Comparison of ENCODE assay signal across 8 cellular contexts in the genomic region with DNA sequence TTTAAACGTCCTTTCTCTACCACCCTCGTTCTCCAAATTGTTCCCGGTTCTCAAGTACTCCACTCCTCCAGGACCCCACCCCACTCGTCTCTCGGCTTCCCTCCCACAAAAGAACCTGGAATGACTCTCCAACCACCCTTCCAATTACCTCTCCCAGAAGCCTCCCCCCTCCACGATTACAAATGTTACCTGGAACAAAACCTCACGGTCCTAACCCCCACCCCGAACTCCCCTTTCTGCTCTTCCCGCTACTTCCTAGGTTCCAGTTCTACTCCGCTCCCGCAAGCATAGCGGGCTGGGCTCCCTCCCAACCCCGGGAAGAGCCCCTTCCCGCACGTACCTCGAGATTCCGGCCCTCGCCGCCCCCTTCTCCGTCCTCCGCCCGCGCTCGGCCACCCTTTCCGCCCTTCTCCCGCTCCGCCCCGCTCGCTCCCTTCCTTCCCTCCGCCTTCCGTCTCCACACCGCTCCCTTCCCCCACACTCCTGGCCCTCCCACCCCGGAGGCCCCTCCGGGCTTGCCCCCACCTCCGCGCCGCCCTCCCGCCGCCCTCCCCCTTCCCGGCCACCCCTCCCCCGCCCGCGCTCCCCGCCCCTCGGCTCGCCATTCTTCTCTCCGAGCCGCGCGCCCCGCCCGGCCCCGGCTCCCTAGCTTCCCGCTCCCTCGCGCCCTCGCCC. TPM values are rescaled to one million over a fixed set of nuclear protein-coding genes. Genes with fewer than 3 reads are reported as not detected.
DNase-seq lines count a peak whose midpoint lies in the region; ATAC-seq and TF ChIP-seq lines count a peak whose summit lies in the region.

No MANE protein-coding gene starts in this region.

- H3K27me3 Mint-ChIP-seq in dendritic cell treated with granulocyte-macrophage colony-stimulating factor and Interleukin-4, amounts not matched to agents 40 ng/mL and 50 ng/mL, for 4 days: no peaks in the 10 kb centered on the region

- no peaks in the 10 kb centered on the region for H3K9me3 ChIP-seq in right lobe of liver

- TF ChIP-seq POLR2A in right lobe of liver (IDR thresholded peaks at IDR 0.05): no peak

- no peaks in the 10 kb centered on the region for H3K27me3 ChIP-seq in right lobe of liver

- WGBS in right lobe of liver (ENCODE audit: insufficient coverage, low coverage, low lambda C conversion rate, missing lambda C conversion rate): 1% methylated on average over 57 of the region's 57 CpGs

- intact Hi-C loops in dendritic cell treated with granulocyte-macrophage colony-stimulating factor and Interleukin-4, amounts not matched to agents 40 ng/mL and 50 ng/mL, for 4 days (cut with micrococcal nuclease): loop anchor here (2.0 kb wide), 1 partner anchor 179 kb away; the partner anchor contains the start of gene VPS4A
- intact Hi-C loops in right lobe of liver (cut with DNase I): no loop called here

- H3K36me3 Mint-ChIP-seq in dendritic cell treated with granulocyte-macrophage colony-stimulating factor and Interleukin-4, amounts not matched to agents 40 ng/mL and 50 ng/mL, for 4 days (ENCODE audit: low read depth): peaks cover 60% of the 10 kb centered on the region

- TF ChIP-seq CTCF in right lobe of liver (IDR thresholded peaks at IDR 0.05): no peak

- peak overlapping the region; percentile 88 for H3K27ac Mint-ChIP-seq in dendritic cell treated with granulocyte-macrophage colony-stimulating factor and Interleukin-4, amounts not matched to agents 40 ng/mL and 50 ng/mL, for 4 days

- H3K4me1 ChIP-seq in right lobe of liver: peaks cover 0 to 29% (median 0%) of the 10 kb centered on the region in 4 donors

- H3K4me3 ChIP-seq in right lobe of liver: peak overlapping the region; percentile 87 to 93 (median 90)

- peak; percentile 52 for ATAC-seq in HG03045 (IDR thresholded peaks at IDR 0.05; ENCODE audit: unreplicated experiment)
- ATAC-seq in right lobe of liver: peak; percentile 70 to 83 (median 78)

- DNase-seq in NCI-H524 (lab: John Stamatoyannopoulos, UW): peak; percentile 51 to 64
- DNase-seq in NCI-H524 treated with DMSO at 0.1 percent for 48 hours (lab: John Stamatoyannopoulos, UW): no peak
- DNase-seq in NCI-H2196 treated with DMSO at 0.1 percent for 48 hours (lab: John Stamatoyannopoulos, UW; ENCODE audit: unreplicated experiment): peak; percentile 48
- DNase-seq in activated CD4-positive, alpha-beta T cell treated with anti-CD3 and anti-CD28 coated beads for 4 hours: peak; percentile 78 to 86
- DNase-seq in right lobe of liver: peak; percentile 77 to 88 (median 83)
- peak; percentile 75 for DNase-seq in stimulated activated CD4-positive, alpha-beta T cell treated with anti-CD3 and anti-CD28 coated beads, Interleukin-4, amount 100 ng/mL, for 24 hours

- peaks cover 0 to 5% (median 0%) of the 10 kb centered on the region in 4 donors for H3K36me3 ChIP-seq in right lobe of liver

- peak overlapping the region; percentile 68 to 91 (median 87) for H3K27ac ChIP-seq in right lobe of liver

- peak overlapping the region; percentile 84 for H3K4me3 Mint-ChIP-seq in dendritic cell treated with granulocyte-macrophage colony-stimulating factor and Interleukin-4, amounts not matched to agents 40 ng/mL and 50 ng/mL, for 4 days

- peaks cover 55% of the 10 kb centered on the region for H3K4me1 Mint-ChIP-seq in dendritic cell treated with granulocyte-macrophage colony-stimulating factor and Interleukin-4, amounts not matched to agents 40 ng/mL and 50 ng/mL, for 4 days (ENCODE audit: low read depth)

- H3K9me3 Mint-ChIP-seq in dendritic cell treated with granulocyte-macrophage colony-stimulating factor and Interleukin-4, amounts not matched to agents 40 ng/mL and 50 ng/mL, for 4 days: no peaks in the 10 kb centered on the region

RNA-seq across cellular contexts. Expression of gene CHTF8, which starts 0.5 kb away (rescaled TPM):
- total RNA-seq in right lobe of liver: 10 to 100 TPM; 56.6 to 78.3 (median 65.4) TPM

RNA-seq across cellular contexts. Expression of gene UTP4, which starts 0.6 kb away (rescaled TPM):
- total RNA-seq in right lobe of liver: 10 to 100 TPM; 13.9 to 22.2 (median 19.6) TPM

RNA-seq across cellular contexts. Expression of gene HAS3, which starts 26.4 kb away (rescaled TPM):
- total RNA-seq in right lobe of liver: 1 to 10 TPM in 1 of 6 experiments, under 1 TPM in 5; 0.39 to 1.0 (median 0.63) TPM

RNA-seq across cellular contexts. Expression of gene SNTB2, which starts 55.1 kb away (rescaled TPM):
- total RNA-seq in right lobe of liver: 10 to 100 TPM in 4 of 6 experiments, 1 to 10 TPM in 2; 7.5 to 13.9 (median 10.6) TPM
